ENCODE assay signal across 9 cellular contexts in genomic region chr13:32426191-32426980, GRCh38. TPM values are rescaled to one million over a fixed set of nuclear protein-coding genes. Genes with fewer than 3 reads are reported as not detected.
DNase-seq lines count a peak whose midpoint lies in the region; ATAC-seq, FAIRE-seq and TF ChIP-seq lines count a peak whose summit lies in the region.
"Had no signal": no experiment of that assay in that cellular context is flagged by ENCODE, and none has a peak within 500 bp of the region (broad histone marks: within the 10 kb centered on the region; RNA-seq: fewer than 3 reads in every experiment).

No MANE protein-coding gene starts in this region.

- peak overlapping the region; percentile 98 for H3K27ac ChIP-seq in GM12878 (ENCODE audit: control insufficient read depth, insufficient read depth)

- no peaks in the 10 kb centered on the region for H3K27me3 ChIP-seq in GM12878 (replicated peaks in 1 of 2; ENCODE audit: control insufficient read depth in 2 of 2, insufficient read depth in 2 of 2, low read length in 1 of 2)

- peaks cover 0 to 11% of the 10 kb centered on the region in 2 experiments; a peak in 1 of 4 replicates for H3K36me3 ChIP-seq in GM12878 (ENCODE audit: control insufficient read depth in 2 of 2, insufficient read depth in 2 of 2, low read length in 1 of 2)

- peak overlapping the region; percentile 79 for H2AFZ ChIP-seq in GM12878 (ENCODE audit: control insufficient read depth, low read depth, low read length)

- RAD21 ChIA-PET in GM12878 (lab: Charles Lee; ENCODE audit: unreplicated experiment) = interaction anchor here (2.1 kb wide), 1 partner anchor 111 kb away, joined by 8 read pairs; the partner anchor contains the start of genes BRCA2 and ZAR1L

- peaks cover 58% of the 10 kb centered on the region for H3K79me2 ChIP-seq in GM12878 (ENCODE audit: control insufficient read depth, insufficient read depth, low read length)

- no peak for TF ChIP-seq CTCF in GM12878 (IDR thresholded peaks at IDR 0.05 in 2 of 3, conservative IDR thresholded peaks at IDR 0.05 in 1 of 3; ENCODE audit: control insufficient read depth in 2 of 3, extremely low read depth in 1 of 3, insufficient read depth in 1 of 3, low read depth in 3 of 3, low read length in 3 of 3)

- FAIRE-seq in GM12878 (lab: Jason Lieb, UNC) = peak; percentile 88
- FAIRE-seq: G401.6 had no signal

- H4K20me1 ChIP-seq in GM12878 (ENCODE audit: control insufficient read depth, insufficient read depth) = no peaks in the 10 kb centered on the region

- in situ Hi-C loops in GM12878 (cut with MboI) = loop anchor here (25.0 kb wide), 1 partner anchor 1111 kb away; no protein-coding TSS in a partner anchor

- peak overlapping the region; percentile 93 for H3K9ac ChIP-seq in GM12878 (ENCODE audit: control insufficient read depth, insufficient read depth, low read length)

- CTCF ChIA-PET in GM12878 (lab: Yijun Ruan, JAX) = interaction anchor here (2.2 to 5.5 kb wide), 2 partner anchors 16 to 112 kb away, joined by 8 to 22 read pairs; partner anchors contain the start of genes BRCA2 and ZAR1L

- BruUV-seq in GM12878 (replicated peaks; lab: Mats Ljungman, UMichigan) = TSS peak; percentile 45

- no peak; the same call in 1 of the 2 replicates for TF ChIP-seq POLR2A in GM12878 (IDR thresholded peaks at IDR 0.05; ENCODE audit: low read depth, low read length)

- peak overlapping the region; percentile 94 for H3K4me3 ChIP-seq in GM12878

- peak overlapping the region; percentile 95 for H3K4me2 ChIP-seq in GM12878 (ENCODE audit: control insufficient read depth, insufficient read depth)

- peak; percentile 8 to 23 for DNase-seq in activated CD4-positive, alpha-beta T cell treated with anti-CD3 and anti-CD28 coated beads for 24 hours (ENCODE audit: low read depth in 2 of 2)
- DNase-seq in activated CD4-positive, alpha-beta T cell treated with anti-CD3 and anti-CD28 coated beads, Interleukin-2, amount 50 U/mL, for 1 hour = no peak
- DNase-seq in SIG-M5 treated with dmso at 0.1 percent for 504 hours (lab: John Stamatoyannopoulos, UW; ENCODE audit: unreplicated experiment) = peak; percentile 76
- peak; percentile 73 for DNase-seq in GM12878 (ENCODE audit: low read depth, low spot score)
- DNase-seq in kidney glomerular epithelial cell (lab: John Stamatoyannopoulos, UW) = peak; percentile 15
- DNase-seq in stimulated activated CD4-positive, alpha-beta T cell treated with anti-CD3 and anti-CD28 coated beads, Interleukin-4, amount 100 ng/mL, for 4 hours = peak; percentile 20 to 30
- no peak for DNase-seq in posterior vena cava (ENCODE audit: low spot score)

- WGBS in GM12878 (ENCODE audit: insufficient coverage, insufficient replicate concordance, low lambda C conversion rate, missing lambda C conversion rate) = under 1% methylated on average over 19 of the region's 19 CpGs

- H3K9me3 ChIP-seq in GM12878 (replicated peaks; ENCODE audit: control insufficient read depth, insufficient read depth, low read length) = peaks cover 6% of the 10 kb centered on the region; the same call in 2 of the 3 replicates

- TF ChIP-seq RAD21 in GM12878 (IDR thresholded peaks at IDR 0.05; ENCODE audit: insufficient read depth, low read depth, low read length) = no peak

- POLR2A ChIA-PET in GM12878 (lab: Charles Lee) = interaction anchor here (1.2 to 2.5 kb wide), 2 partner anchors 10 to 111 kb away, joined by 3 to 16 read pairs; partner anchors contain the start of genes BRCA2 and ZAR1L

- intact Hi-C loops in GM12878 (cut with micrococcal nuclease; ENCODE audit: unreplicated experiment) (loop anchor here (5.0 to 10.0 kb wide), 2 partner anchors 109 to 778 kb away; partner anchors contain the start of genes BRCA2 and ZAR1L), posterior vena cava (cut with DNase I) (no loop called here)

- no peak for TF ChIP-seq EP300 in GM12878 (IDR thresholded peaks at IDR 0.05; ENCODE audit: borderline replicate concordance in 1 of 2, control insufficient read depth in 1 of 2, low read depth in 2 of 2, low read length in 2 of 2)

- SMC1A ChIA-PET in GM12878 (lab: Charles Lee; ENCODE audit: uncharacterized antibody, unreplicated experiment) = interaction anchor here (1.0 to 4.0 kb wide), 6 partner anchors 12 to 111 kb away, joined by 3 to 25 read pairs (median 4); partner anchors contain the start of genes BRCA2 and ZAR1L

- peaks cover 17% of the 10 kb centered on the region for H3K4me1 ChIP-seq in GM12878 (ENCODE audit: control insufficient read depth, insufficient read depth, low read length)

- ATAC-seq in HG03045 (IDR thresholded peaks at IDR 0.05; ENCODE audit: unreplicated experiment) (peak; percentile 24), GM12878 (peak; percentile 60)

TF ChIP-seq in GM12878, 131 proteins besides CTCF, POLR2A, EP300 and RAD21 (continues in another document):
- no peak for TF ChIP-seq BACH1 (IDR thresholded peaks at IDR 0.05; ENCODE audit: borderline replicate concordance)
- TF ChIP-seq EGR1 (IDR thresholded peaks at IDR 0.05; ENCODE audit: borderline replicate concordance in 1 of 2, low read depth in 2 of 2, low read length in 2 of 2) = no peak
- TF ChIP-seq SUPT20H (IDR thresholded peaks at IDR 0.05; ENCODE audit: borderline replicate concordance, control insufficient read depth, low read depth, low read length) = no peak
- no peak for TF ChIP-seq KAT2A (conservative IDR thresholded peaks at IDR 0.05; ENCODE audit: control insufficient read depth, low read depth, low read length)
- TF ChIP-seq, protein P1, sequence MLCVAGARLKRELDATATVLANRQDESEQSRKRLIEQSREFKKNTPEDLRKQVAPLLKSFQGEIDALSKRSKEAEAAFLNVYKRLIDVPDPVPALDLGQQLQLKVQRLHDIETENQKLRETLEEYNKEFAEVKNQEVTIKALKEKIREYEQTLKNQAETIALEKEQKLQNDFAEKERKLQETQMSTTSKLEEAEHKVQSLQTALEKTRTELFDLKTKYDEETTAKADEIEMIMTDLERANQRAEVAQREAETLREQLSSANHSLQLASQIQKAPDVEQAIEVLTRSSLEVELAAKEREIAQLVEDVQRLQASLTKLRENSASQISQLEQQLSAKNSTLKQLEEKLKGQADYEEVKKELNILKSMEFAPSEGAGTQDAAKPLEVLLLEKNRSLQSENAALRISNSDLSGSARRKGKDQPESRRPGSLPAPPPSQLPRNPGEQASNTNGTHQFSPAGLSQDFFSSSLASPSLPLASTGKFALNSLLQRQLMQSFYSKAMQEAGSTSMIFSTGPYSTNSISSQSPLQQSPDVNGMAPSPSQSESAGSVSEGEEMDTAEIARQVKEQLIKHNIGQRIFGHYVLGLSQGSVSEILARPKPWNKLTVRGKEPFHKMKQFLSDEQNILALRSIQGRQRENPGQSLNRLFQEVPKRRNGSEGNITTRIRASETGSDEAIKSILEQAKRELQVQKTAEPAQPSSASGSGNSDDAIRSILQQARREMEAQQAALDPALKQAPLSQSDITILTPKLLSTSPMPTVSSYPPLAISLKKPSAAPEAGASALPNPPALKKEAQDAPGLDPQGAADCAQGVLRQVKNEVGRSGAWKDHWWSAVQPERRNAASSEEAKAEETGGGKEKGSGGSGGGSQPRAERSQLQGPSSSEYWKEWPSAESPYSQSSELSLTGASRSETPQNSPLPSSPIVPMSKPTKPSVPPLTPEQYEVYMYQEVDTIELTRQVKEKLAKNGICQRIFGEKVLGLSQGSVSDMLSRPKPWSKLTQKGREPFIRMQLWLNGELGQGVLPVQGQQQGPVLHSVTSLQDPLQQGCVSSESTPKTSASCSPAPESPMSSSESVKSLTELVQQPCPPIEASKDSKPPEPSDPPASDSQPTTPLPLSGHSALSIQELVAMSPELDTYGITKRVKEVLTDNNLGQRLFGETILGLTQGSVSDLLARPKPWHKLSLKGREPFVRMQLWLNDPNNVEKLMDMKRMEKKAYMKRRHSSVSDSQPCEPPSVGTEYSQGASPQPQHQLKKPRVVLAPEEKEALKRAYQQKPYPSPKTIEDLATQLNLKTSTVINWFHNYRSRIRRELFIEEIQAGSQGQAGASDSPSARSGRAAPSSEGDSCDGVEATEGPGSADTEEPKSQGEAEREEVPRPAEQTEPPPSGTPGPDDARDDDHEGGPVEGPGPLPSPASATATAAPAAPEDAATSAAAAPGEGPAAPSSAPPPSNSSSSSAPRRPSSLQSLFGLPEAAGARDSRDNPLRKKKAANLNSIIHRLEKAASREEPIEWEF (IDR thresholded peaks at IDR 0.05; ENCODE audit: insufficient replicate concordance, low read depth, low read length) = peak; percentile 23
- no peak for TF ChIP-seq SMAD5 (IDR thresholded peaks at IDR 0.05; ENCODE audit: low read depth)
- peak; percentile 23; the same call in 1 of the 2 replicates for TF ChIP-seq IKZF1 (conservative IDR thresholded peaks at IDR 0.05)
- peak; percentile 25; the same call in 1 of the 2 replicates for TF ChIP-seq PAX5 (IDR thresholded peaks at IDR 0.05; ENCODE audit: borderline replicate concordance, low read depth, low read length)
- no peak for TF ChIP-seq NFXL1 (IDR thresholded peaks at IDR 0.05; ENCODE audit: borderline replicate concordance)
- no peak for TF ChIP-seq TCF7 (IDR thresholded peaks at IDR 0.05; ENCODE audit: borderline replicate concordance)
- TF ChIP-seq LARP7 (IDR thresholded peaks at IDR 0.05) = 0 out of 2 replicates have a peak, but pooled peaks have one; percentile 39
- no peak for TF ChIP-seq IKZF2 (IDR thresholded peaks at IDR 0.05)
- peak; percentile 38; the same call in 1 of the 2 replicates for TF ChIP-seq SIN3A (IDR thresholded peaks at IDR 0.05; ENCODE audit: low read depth, low read length)
- TF ChIP-seq JUND (IDR thresholded peaks at IDR 0.05; ENCODE audit: low read depth, low read length) = no peak
- no peak for TF ChIP-seq ZNF217 (IDR thresholded peaks at IDR 0.05)

RNA-seq across cellular contexts. Expression of gene N4BP2L1, which starts 1.5 kb away (rescaled TPM):
- total RNA-seq in GM12878 (2013; cell fraction: nucleolus; rRNA removed) = 110 and 112 TPM in 2 replicates
- total RNA-seq in GM12878 (2014; rRNA removed) (11.6 and 14.7 TPM in 2 replicates), GM12878 (2014; rRNA removed; fragmentation: Illumina TruSeq; extraction: Trizol) (14.9 and 15.7 TPM in 2 replicates), GM12878 (2021) (11.2 and 12.0 TPM in 2 replicates), posterior vena cava (10 to 100 TPM; 10.1 to 10.4 TPM)
- polyA plus RNA-seq in GM12878 (2011; ENCODE audit: low read depth) = 13.8 TPM
- polyA plus RNA-seq in GM12878 (2011; rRNA removed) (42.5 and 68.0 TPM in 2 replicates), GM12878 (2014; fragmentation: Illumina TruSeq; extraction: Trizol) (16.7 and 21.4 TPM in 2 replicates), GM12878 (2014; fragmentation: Nextera tagmentation; extraction: Ambion mirVana) (1 to 10 TPM; 3.3 to 5.7 TPM), GM12878 (2014; rRNA removed) (16.9 and 23.4 TPM in 2 replicates), GM12878 (2016; fragmentation: Nextera tagmentation; extraction: Ambion mirVana) (10 to 100 TPM; 16.9 to 18.7 TPM)
- polyA plus RNA-seq in GM12878 (2011; cell fraction: cytosol; rRNA removed) = 17.0 and 17.1 TPM in 2 replicates
- polyA plus RNA-seq in GM12878 (2011; cell fraction: nucleus; rRNA removed) = 42.6 and 52.4 TPM in 2 replicates
- 22.5 and 39.5 TPM in 2 replicates for polyA plus RNA-seq in GM12878 (2012)
- polyA minus RNA-seq in GM12878 (2011; rRNA and poly(A)+ RNA removed) = 14.9 and 16.4 TPM in 2 replicates
- 3.8 and 7.6 TPM in 2 replicates for polyA minus RNA-seq in GM12878 (2011; cell fraction: cytosol; rRNA and poly(A)+ RNA removed)
- 19.0 and 29.8 TPM in 2 replicates for polyA minus RNA-seq in GM12878 (2011; cell fraction: nucleus; rRNA and poly(A)+ RNA removed)

Comparison
In these comparisons a context has a peak if more than half of its experiments do, and no peak if none do; other contexts are left out.
1. DNase-seq: peak in activated CD4-positive, alpha-beta T cell treated with anti-CD3 and anti-CD28 coated beads for 24 hours (2 of 2), SIG-M5 treated with dmso at 0.1 percent for 504 hours (single experiment), GM12878 (single experiment), kidney glomerular epithelial cell (single experiment) and stimulated activated CD4-positive, alpha-beta T cell treated with anti-CD3 and anti-CD28 coated beads, Interleukin-4, amount 100 ng/mL, for 4 hours (2 of 2); none in activated CD4-positive, alpha-beta T cell treated with anti-CD3 and anti-CD28 coated beads, Interleukin-2, amount 50 U/mL, for 1 hour (single experiment) and posterior vena cava (single experiment).